In the genomic region with DNA sequence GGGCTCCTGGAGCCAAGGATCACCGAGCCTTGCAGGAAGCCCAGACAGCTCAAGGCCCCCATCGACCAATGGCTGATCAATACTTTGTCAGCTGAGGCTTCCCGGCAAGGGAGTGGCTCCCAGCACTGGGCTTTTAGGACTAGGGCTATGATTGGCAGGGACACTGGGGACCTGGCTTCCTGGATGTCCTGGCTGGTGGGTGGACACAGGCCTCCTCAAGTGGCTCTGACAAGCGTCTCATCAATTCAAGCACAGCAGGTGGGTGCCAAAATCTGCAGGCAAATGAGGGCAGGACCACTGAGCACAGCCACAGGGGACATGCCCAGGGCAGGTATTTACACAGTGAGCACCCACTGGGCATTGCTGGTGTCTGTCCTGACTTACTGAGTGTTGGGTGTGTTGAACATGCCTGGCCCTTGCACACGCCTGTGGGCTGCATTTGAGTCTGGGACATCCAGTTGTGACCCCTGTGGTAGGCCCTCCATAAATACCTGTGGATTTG, we compare ENCODE assay signal across 20 cellular contexts.
"Had no signal": no experiment of that assay in that cellular context is flagged by ENCODE, and none has a peak within 500 bp of the region (broad histone marks: within the 10 kb centered on the region; RNA-seq: fewer than 3 reads in every experiment).

No MANE protein-coding gene starts in this region.

- H3K36me3 Mint-ChIP-seq: memory B cell, naive B cell had no signal

- DNase-seq: dorsolateral prefrontal cortex; effector memory CD4-positive, alpha-beta T cell; gastrocnemius medialis; islet precursor cell; left ventricle myocardium inferior; lower lobe of right lung; midbrain; naive B cell; small intestine; stimulated activated CD4-positive, alpha-beta T cell treated with anti-CD3 and anti-CD28 coated beads, Interleukin-12 subunit alpha, Interleukin-12 subunit beta, amount 100 ng/mL, for 4 hours; stimulated activated naive CD4-positive, alpha-beta T cell; stomach; substantia nigra; transverse colon had no signal

- H3K4me1 ChIP-seq: gastrocnemius medialis, left ventricle myocardium inferior, lower lobe of right lung, stomach, transverse colon had no signal

- ATAC-seq: gastrocnemius medialis, lower lobe of right lung had no signal

- H3K9me3 Mint-ChIP-seq: memory B cell, naive B cell, nephron progenitor cell had no signal

- H3K9me3 ChIP-seq: esophagus muscularis mucosa, gastrocnemius medialis, left ventricle myocardium inferior, lower lobe of right lung, stomach, thoracic aorta, transverse colon had no signal

- H3K27ac ChIP-seq: coronary artery, dorsolateral prefrontal cortex, epithelial cell of prostate, esophagus muscularis mucosa, gastrocnemius medialis, left ventricle myocardium inferior, lower lobe of right lung, stomach, thoracic aorta, transverse colon had no signal

- H3K36me3 ChIP-seq: esophagus muscularis mucosa, gastrocnemius medialis, left ventricle myocardium inferior, lower lobe of right lung, stomach, thoracic aorta, transverse colon had no signal

- H3K4me1 Mint-ChIP-seq: memory B cell had no signal

- H3K27ac Mint-ChIP-seq: memory B cell, naive B cell had no signal

- H3K4me3 ChIP-seq: coronary artery, dorsolateral prefrontal cortex, esophagus muscularis mucosa, gastrocnemius medialis, left ventricle myocardium inferior, lower lobe of right lung, stomach, thoracic aorta, transverse colon had no signal

- H3K27me3 ChIP-seq: esophagus muscularis mucosa, gastrocnemius medialis, transverse colon had no signal

- H3K4me3 Mint-ChIP-seq: memory B cell, naive B cell, nephron progenitor cell had no signal
